In the genomic region with DNA sequence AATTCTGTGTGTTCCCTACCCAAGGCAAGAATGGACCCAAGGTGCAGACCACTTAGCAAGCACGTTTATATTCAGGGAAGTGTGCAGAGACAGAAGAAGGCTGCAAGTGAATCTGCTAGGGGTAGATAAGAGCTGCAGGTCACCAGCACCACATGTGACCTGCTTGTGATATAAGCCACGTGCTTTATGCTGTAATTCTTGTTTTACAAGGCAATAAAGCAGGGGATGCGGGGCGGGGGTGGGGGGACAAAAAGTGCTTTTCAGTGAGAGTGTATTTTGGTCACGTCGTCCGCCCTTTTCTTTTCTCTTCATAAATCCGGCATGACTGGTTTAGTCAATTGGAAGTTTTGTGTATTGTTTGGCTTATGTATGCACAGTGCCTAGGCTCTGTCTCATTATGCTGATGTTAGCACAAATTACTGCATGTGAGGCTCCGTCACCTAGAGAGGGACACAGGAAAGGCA, we compare ENCODE assay signal across 1 cellular context.
A peak's percentile ranks its signal among the peaks of the same experiment; 100 is the strongest.
TF ChIP-seq lines count a peak whose summit lies in the region.

No MANE protein-coding gene starts in this region.

TF ChIP-seq in K562, 482 proteins besides CTCF, POLR2A, EP300 and RAD21 (continued from another document and continues in another):
- TF ChIP-seq ZHX1 (conservative IDR thresholded peaks at IDR 0.05; ENCODE audit: low read length) (no peak), ZNF584 (CRISPR knock-in tag; IDR thresholded peaks at IDR 0.05; ENCODE audit: low read depth) (no peak), BCLAF1 (IDR thresholded peaks at IDR 0.05; ENCODE audit: borderline replicate concordance in 1 of 2, control insufficient read depth in 1 of 2, low read depth in 2 of 2, low read length in 1 of 2) (no peak), MTA3 (IDR thresholded peaks at IDR 0.05; ENCODE audit: borderline replicate concordance) (no peak), ZNF175 (CRISPR knock-in tag; IDR thresholded peaks at IDR 0.05; ENCODE audit: low read depth) (peak; percentile 72; the same call in 1 of the 2 replicates), ZNF561 (CRISPR knock-in tag; conservative IDR thresholded peaks at IDR 0.05) (no peak), ZBTB33 (CRISPR knock-in tag; IDR thresholded peaks at IDR 0.05) (no peak), ZNF644 (tag; IDR thresholded peaks at IDR 0.05; ENCODE audit: low read depth) (no peak), JUND (IDR thresholded peaks at IDR 0.05; ENCODE audit: borderline replicate concordance, low read depth, low read length) (peak; percentile 45; the same call in 1 of the 2 replicates), JUND (tag; IDR thresholded peaks at IDR 0.05; ENCODE audit: borderline replicate concordance, low read depth, low read length) (no peak; the same call in 2 of the 3 replicates), HOXB6 (CRISPR knock-in tag; IDR thresholded peaks at IDR 0.05; ENCODE audit: borderline replicate concordance) (no peak), TCF3 (CRISPR knock-in tag; IDR thresholded peaks at IDR 0.05) (peak; percentile 94), VEZF1 (CRISPR knock-in tag; IDR thresholded peaks at IDR 0.05) (peak; percentile 64; the same call in 1 of the 2 replicates), ATF2 (CRISPR knock-in tag; IDR thresholded peaks at IDR 0.05) (no peak), HSF4 (CRISPR knock-in tag; IDR thresholded peaks at IDR 0.05; ENCODE audit: borderline replicate concordance) (no peak), CBFA2T2 (conservative IDR thresholded peaks at IDR 0.05) (peak; percentile 92), NCOA1 (IDR thresholded peaks at IDR 0.05; ENCODE audit: low read depth) (no peak), ETV5 (CRISPR knock-in tag; IDR thresholded peaks at IDR 0.05; ENCODE audit: low read depth) (no peak), SREBF1 (IDR thresholded peaks at IDR 0.05; ENCODE audit: borderline replicate concordance, low read depth, low read length) (no peak), MEF2A (IDR thresholded peaks at IDR 0.05; ENCODE audit: control insufficient read depth, low read depth, low read length) (no peak), NR2C2 (CRISPR knock-in tag; IDR thresholded peaks at IDR 0.05) (no peak), NR2C2 (tag; IDR thresholded peaks at IDR 0.05) (peak; percentile 56; the same call in 1 of the 2 replicates), BDP1 (IDR thresholded peaks at IDR 0.05; ENCODE audit: insufficient read depth, insufficient read length) (no peak), RFX1 (IDR thresholded peaks at IDR 0.05) (no peak), MTA1 (IDR thresholded peaks at IDR 0.05; ENCODE audit: borderline replicate concordance) (no peak), ZNF347 (CRISPR knock-in tag; IDR thresholded peaks at IDR 0.05; ENCODE audit: low read depth) (no peak), MYNN (IDR thresholded peaks at IDR 0.05) (no peak), MYNN (CRISPR knock-in tag; IDR thresholded peaks at IDR 0.05) (no peak), ZNF354B (CRISPR knock-in tag; IDR thresholded peaks at IDR 0.05) (no peak), SFPQ (IDR thresholded peaks at IDR 0.05; ENCODE audit: low read depth, low read length) (no peak), HEY1 (CRISPR knock-in tag; IDR thresholded peaks at IDR 0.05; ENCODE audit: borderline replicate concordance) (no peak), NR4A1 (CRISPR knock-in tag; IDR thresholded peaks at IDR 0.05) (no peak), NR4A1 (tag; IDR thresholded peaks at IDR 0.05) (no peak), RBM25 (IDR thresholded peaks at IDR 0.05; ENCODE audit: low read depth, low read length, severe bottlenecking) (no peak), XRCC3 (IDR thresholded peaks at IDR 0.05) (no peak), POLR2H (tag; IDR thresholded peaks at IDR 0.05; ENCODE audit: low read depth) (no peak), ZC3H4 (CRISPR knock-in tag; IDR thresholded peaks at IDR 0.05; ENCODE audit: borderline replicate concordance) (no peak), POLR2AphosphoS5 (IDR thresholded peaks at IDR 0.05; ENCODE audit: control insufficient read depth, insufficient read depth, low read depth, low read length) (peak; percentile 91), GMEB1 (CRISPR knock-in tag; IDR thresholded peaks at IDR 0.05) (no peak), MCM7 (IDR thresholded peaks at IDR 0.05) (no peak), GTF2E2 (tag; IDR thresholded peaks at IDR 0.05) (no peak), BHLHE40 (IDR thresholded peaks at IDR 0.05; ENCODE audit: low read length) (peak; percentile 97), DDX20 (tag; IDR thresholded peaks at IDR 0.05; ENCODE audit: low read depth) (no peak), ILF3 (IDR thresholded peaks at IDR 0.05; ENCODE audit: borderline replicate concordance) (no peak), CHD4 (IDR thresholded peaks at IDR 0.05; ENCODE audit: insufficient read depth, insufficient replicate concordance, low read depth, low read length, poor library complexity, severe bottlenecking) (no peak), TCF7 (IDR thresholded peaks at IDR 0.05; ENCODE audit: borderline replicate concordance) (no peak), ZBTB7A (IDR thresholded peaks at IDR 0.05; ENCODE audit: borderline replicate concordance, control insufficient read depth, low read depth, low read length) (no peak), KLF1 (tag; IDR thresholded peaks at IDR 0.05) (no peak), ZNF316 (IDR thresholded peaks at IDR 0.05) (peak; percentile 98)
- TF ChIP-seq, protein P1, sequence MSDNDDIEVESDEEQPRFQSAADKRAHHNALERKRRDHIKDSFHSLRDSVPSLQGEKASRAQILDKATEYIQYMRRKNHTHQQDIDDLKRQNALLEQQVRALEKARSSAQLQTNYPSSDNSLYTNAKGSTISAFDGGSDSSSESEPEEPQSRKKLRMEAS (CRISPR knock-in tag; IDR thresholded peaks at IDR 0.05) = peak; percentile 79
- TF ChIP-seq, protein P2, sequence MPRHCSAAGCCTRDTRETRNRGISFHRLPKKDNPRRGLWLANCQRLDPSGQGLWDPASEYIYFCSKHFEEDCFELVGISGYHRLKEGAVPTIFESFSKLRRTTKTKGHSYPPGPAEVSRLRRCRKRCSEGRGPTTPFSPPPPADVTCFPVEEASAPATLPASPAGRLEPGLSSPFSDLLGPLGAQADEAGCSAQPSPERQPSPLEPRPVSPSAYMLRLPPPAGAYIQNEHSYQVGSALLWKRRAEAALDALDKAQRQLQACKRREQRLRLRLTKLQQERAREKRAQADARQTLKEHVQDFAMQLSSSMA (CRISPR knock-in tag; IDR thresholded peaks at IDR 0.05) = no peak
